21 cellular contexts compared by ENCODE assay signal in the genomic region with DNA sequence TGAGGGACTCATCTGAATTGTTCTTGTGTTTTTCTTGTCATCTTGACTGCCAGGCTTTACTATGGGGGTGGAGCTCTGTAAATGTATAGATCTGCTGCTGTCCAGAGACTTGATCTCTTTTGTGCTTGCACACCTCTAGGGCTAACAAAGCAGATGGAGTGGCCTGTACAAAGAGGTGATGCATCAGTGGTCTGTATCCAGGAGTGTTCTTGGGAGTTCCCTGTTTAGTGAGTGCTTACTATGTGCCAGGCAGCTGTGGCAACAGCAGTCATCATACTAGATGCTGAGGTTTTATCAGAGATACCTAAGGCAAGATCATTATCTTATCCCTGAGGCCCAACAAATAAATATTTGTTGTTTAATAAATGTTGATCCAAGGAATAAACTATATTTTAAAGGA.
"Had no signal": no experiment of that assay in that cellular context is flagged by ENCODE, and none has a peak within 500 bp of the region (broad histone marks: within the 10 kb centered on the region; RNA-seq: fewer than 3 reads in every experiment).

No MANE protein-coding gene starts in this region.

- DNase-seq: activated CD4-positive, alpha-beta T cell treated with anti-CD3 and anti-CD28 coated beads for 1 hour; activated CD4-positive, alpha-beta T cell treated with anti-CD3 and anti-CD28 coated beads, Interleukin-2, amount 50 U/mL, for 48 hours; activated gamma-delta T cell treated with Interleukin-2 at 50 U/mL for 16 hours; effector CD4-positive, alpha-beta T cell; hypothalamus; kidney; midbrain; pancreas; SK-N-SH; stimulated activated CD4-positive, alpha-beta T cell treated with anti-CD3 and anti-CD28 coated beads, Interleukin-4, amount 100 ng/mL, for 24 hours; stimulated activated naive CD4-positive, alpha-beta T cell; substantia nigra; tibial artery had no signal

- H3K9me3 ChIP-seq: ascending aorta, pancreas, SK-N-SH, tibial artery had no signal

- H3K27me3 ChIP-seq: ascending aorta, pancreas, tibial artery had no signal

- ATAC-seq: left lobe of liver, pancreas, sciatic nerve had no signal

- H3K27me3 Mint-ChIP-seq: central memory CD8-positive, alpha-beta T cell had no signal

- H3K9me3 Mint-ChIP-seq: central memory CD8-positive, alpha-beta T cell had no signal

- H3K4me3 ChIP-seq: ascending aorta, coronary artery, lung, pancreas, smooth muscle cell, tibial artery had no signal

- H3K36me3 ChIP-seq: ascending aorta, pancreas, tibial artery had no signal

- H3K27ac ChIP-seq: ascending aorta, coronary artery, pancreas, tibial artery, VCaP had no signal

- H3K9ac ChIP-seq: SK-N-SH had no signal

- H3K4me3 Mint-ChIP-seq: central memory CD8-positive, alpha-beta T cell had no signal

- H3K4me2 ChIP-seq: SK-N-SH, smooth muscle cell had no signal
